Comparison of ENCODE assay signal across 12 cellular contexts in the genomic region with DNA sequence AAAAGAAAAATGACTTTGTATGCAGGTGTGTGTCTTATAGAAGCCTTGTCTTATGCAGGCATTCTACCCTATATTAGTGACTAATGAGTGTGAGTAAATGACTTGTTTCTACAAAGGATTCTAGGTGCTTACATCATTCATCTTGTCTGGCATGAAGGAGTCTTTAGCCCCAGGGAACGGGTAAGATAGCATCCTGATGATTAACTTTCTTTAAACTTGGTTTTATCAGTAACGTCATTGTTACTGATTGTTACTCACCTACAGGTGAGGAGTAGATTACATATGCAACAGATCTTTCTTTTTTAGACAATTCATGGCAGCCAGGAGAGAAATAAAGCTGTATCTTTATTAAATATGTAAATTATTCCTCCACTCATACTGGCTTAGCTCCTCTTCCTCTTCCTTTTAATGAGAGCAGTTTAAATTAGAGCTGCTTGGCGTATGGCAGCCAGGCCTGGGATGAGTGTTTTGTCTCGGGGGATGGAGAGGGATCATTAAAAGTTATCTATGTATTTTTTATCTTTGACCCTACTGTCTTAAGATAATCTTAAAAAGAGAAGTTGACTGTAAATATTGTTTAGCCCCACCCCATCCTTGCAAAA. TPM values are rescaled to one million over a fixed set of nuclear protein-coding genes. Genes with fewer than 3 reads are reported as not detected.
DNase-seq lines count a peak whose midpoint lies in the region; ATAC-seq and TF ChIP-seq lines count a peak whose summit lies in the region.
"Had no signal": no experiment of that assay in that cellular context is flagged by ENCODE, and none has a peak within 500 bp of the region (broad histone marks: within the 10 kb centered on the region; RNA-seq: fewer than 3 reads in every experiment).

No MANE protein-coding gene starts in this region.

- ATAC-seq in SK-N-SH treated with all-trans-retinoic acid at 6 μM for 48 hours (peak; percentile 37), foreskin keratinocyte (peak; percentile 93), HG02885 (IDR thresholded peaks at IDR 0.05; ENCODE audit: poor library complexity, unreplicated experiment) (no peak)
- ATAC-seq: natural killer cell had no signal

- H3K36me3 ChIP-seq in osteoblast (ENCODE audit: insufficient read depth, low read length) (no peaks in the 10 kb centered on the region), OCI-LY7 (ENCODE audit: insufficient read depth, low read length) (no peaks in the 10 kb centered on the region)
- H3K36me3 ChIP-seq: SJCRH30 had no signal

- H3K9me3 ChIP-seq in osteoblast (ENCODE audit: low read depth, low read length) (no peaks in the 10 kb centered on the region), OCI-LY7 (ENCODE audit: low read length) (no peaks in the 10 kb centered on the region)
- H3K9me3 ChIP-seq: SJCRH30 had no signal

- no peaks in the 10 kb centered on the region for H3K27me3 ChIP-seq in foreskin keratinocyte
- no peaks in the 10 kb centered on the region for H3K27me3 ChIP-seq in osteoblast (ENCODE audit: insufficient read depth, low read length)
- H3K27me3 ChIP-seq: SJCRH30 had no signal

- TF ChIP-seq CTCF in foreskin keratinocyte (conservative IDR thresholded peaks at IDR 0.05) (no peak), osteoblast (IDR thresholded peaks at IDR 0.05; ENCODE audit: extremely low read depth, low read depth, low read length) (no peak), OCI-LY7 (conservative IDR thresholded peaks at IDR 0.05; ENCODE audit: low read length) (no peak)

- intact Hi-C loops in OCI-LY7 (cut with micrococcal nuclease; ENCODE audit: unreplicated experiment): no loop called here

- POLR2A ChIA-PET in OCI-LY7 (lab: Charles Lee): interaction anchor here (0.9 to 1.6 kb wide), 2 partner anchors 17 to 25 kb away, joined by 3 to 4 read pairs; no protein-coding TSS in a partner anchor

- H3K79me2 ChIP-seq in osteoblast (ENCODE audit: insufficient read depth, low read length) (no peaks in the 10 kb centered on the region), OCI-LY7 (ENCODE audit: insufficient read depth, low read depth, low read length) (no peaks in the 10 kb centered on the region)

- no peaks in the 10 kb centered on the region for H3K9me2 ChIP-seq in OCI-LY7 (ENCODE audit: insufficient read depth, low read length)

- BruUV-seq in OCI-LY7 (replicated peaks; lab: Mats Ljungman, UMichigan): no TSS peak

- H3K4me1 ChIP-seq in foreskin keratinocyte: peaks cover 17% of the 10 kb centered on the region
- peaks cover 14% of the 10 kb centered on the region for H3K4me1 ChIP-seq in osteoblast (ENCODE audit: insufficient read depth, low read length)
- H3K4me1 ChIP-seq in OCI-LY7 (ENCODE audit: insufficient read depth, low read length, poor library complexity, severe bottlenecking): no peaks in the 10 kb centered on the region
- H3K4me1 ChIP-seq: SJCRH30 had no signal

- H3K4me2 ChIP-seq in osteoblast (ENCODE audit: insufficient read depth, low read length) (peak overlapping the region; percentile 96), OCI-LY7 (ENCODE audit: low read length) (no peak overlapping the region)

- H3K27ac ChIP-seq in foreskin keratinocyte (peak overlapping the region; percentile 97), osteoblast (ENCODE audit: low read depth, low read length) (peak overlapping the region; percentile 78), OCI-LY7 (ENCODE audit: low read depth, low read length, poor library complexity, severe bottlenecking) (no peak overlapping the region)
- H3K27ac ChIP-seq: SJCRH30 had no signal

- H3K4me3 ChIP-seq in osteoblast (ENCODE audit: insufficient read depth, low read length) (no peak overlapping the region), OCI-LY7 (ENCODE audit: low read depth, low read length, poor library complexity, severe bottlenecking) (no peak overlapping the region)
- H3K4me3 ChIP-seq: SJCRH30 had no signal

- H2AFZ ChIP-seq in osteoblast (ENCODE audit: low read length) (no peak overlapping the region), OCI-LY7 (ENCODE audit: low read length) (no peak overlapping the region)

- DNase-seq in COLO829 (ENCODE audit: low spot score) (peak; percentile 36), foreskin keratinocyte (peak; percentile 99), osteoblast (ENCODE audit: insufficient read length, low spot score, missing footprints) (peak; percentile 71), OCI-LY7 (ENCODE audit: low spot score) (no peak), NCI-H524 (lab: John Stamatoyannopoulos, UW) (no peak), SK-N-DZ (ENCODE audit: low spot score) (no peak)
- DNase-seq: activated CD4-positive, alpha-beta T cell treated with anti-CD3 and anti-CD28 coated beads, Interleukin-2, amount 50 U/mL, for 48 hours; natural killer cell; NCI-H2029 had no signal

- H4K20me1 ChIP-seq in osteoblast (ENCODE audit: insufficient read depth, low read length) (no peaks in the 10 kb centered on the region), OCI-LY7 (ENCODE audit: insufficient read depth, low read length) (no peaks in the 10 kb centered on the region)

- CTCF ChIA-PET in OCI-LY7 (lab: Charles Lee; ENCODE audit: unreplicated experiment): interaction anchor here (1.2 kb wide), 1 partner anchor 11 kb away, joined by 3 read pairs; no protein-coding TSS in a partner anchor

TF ChIP-seq in SK-N-SH treated with all-trans-retinoic acid at 6 μM for 48 hours, 23 proteins besides CTCF, POLR2A, EP300 and RAD21:
- TF ChIP-seq RARB (CRISPR knock-in tag; IDR thresholded peaks at IDR 0.05): no peak
- TF ChIP-seq OSR1 (CRISPR knock-in tag; IDR thresholded peaks at IDR 0.05): no peak
- TF ChIP-seq, protein P1, sequence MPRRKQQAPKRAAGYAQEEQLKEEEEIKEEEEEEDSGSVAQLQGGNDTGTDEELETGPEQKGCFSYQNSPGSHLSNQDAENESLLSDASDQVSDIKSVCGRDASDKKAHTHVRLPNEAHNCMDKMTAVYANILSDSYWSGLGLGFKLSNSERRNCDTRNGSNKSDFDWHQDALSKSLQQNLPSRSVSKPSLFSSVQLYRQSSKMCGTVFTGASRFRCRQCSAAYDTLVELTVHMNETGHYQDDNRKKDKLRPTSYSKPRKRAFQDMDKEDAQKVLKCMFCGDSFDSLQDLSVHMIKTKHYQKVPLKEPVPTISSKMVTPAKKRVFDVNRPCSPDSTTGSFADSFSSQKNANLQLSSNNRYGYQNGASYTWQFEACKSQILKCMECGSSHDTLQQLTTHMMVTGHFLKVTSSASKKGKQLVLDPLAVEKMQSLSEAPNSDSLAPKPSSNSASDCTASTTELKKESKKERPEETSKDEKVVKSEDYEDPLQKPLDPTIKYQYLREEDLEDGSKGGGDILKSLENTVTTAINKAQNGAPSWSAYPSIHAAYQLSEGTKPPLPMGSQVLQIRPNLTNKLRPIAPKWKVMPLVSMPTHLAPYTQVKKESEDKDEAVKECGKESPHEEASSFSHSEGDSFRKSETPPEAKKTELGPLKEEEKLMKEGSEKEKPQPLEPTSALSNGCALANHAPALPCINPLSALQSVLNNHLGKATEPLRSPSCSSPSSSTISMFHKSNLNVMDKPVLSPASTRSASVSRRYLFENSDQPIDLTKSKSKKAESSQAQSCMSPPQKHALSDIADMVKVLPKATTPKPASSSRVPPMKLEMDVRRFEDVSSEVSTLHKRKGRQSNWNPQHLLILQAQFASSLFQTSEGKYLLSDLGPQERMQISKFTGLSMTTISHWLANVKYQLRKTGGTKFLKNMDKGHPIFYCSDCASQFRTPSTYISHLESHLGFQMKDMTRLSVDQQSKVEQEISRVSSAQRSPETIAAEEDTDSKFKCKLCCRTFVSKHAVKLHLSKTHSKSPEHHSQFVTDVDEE (CRISPR knock-in tag; IDR thresholded peaks at IDR 0.05): no peak
- no peak for TF ChIP-seq ZFP3 (CRISPR knock-in tag; IDR thresholded peaks at IDR 0.05)
- no peak for TF ChIP-seq ZNF70 (CRISPR knock-in tag; IDR thresholded peaks at IDR 0.05)
- no peak for TF ChIP-seq ZFP30 (CRISPR knock-in tag; IDR thresholded peaks at IDR 0.05)

RNA-seq across cellular contexts. Expression of gene ATP2A2, which starts 57.2 kb away (rescaled TPM):
- total RNA-seq in foreskin keratinocyte (251 and 257 TPM in 2 replicates), osteoblast (105 and 107 TPM in 2 replicates), OCI-LY7 (2022) (166 and 178 TPM in 2 replicates)
- 71.6 and 80.2 TPM in 2 replicates for polyA plus RNA-seq in foreskin keratinocyte
- 84.1 and 93.5 TPM in 2 replicates for total RNA-seq in OCI-LY7 (2014; rRNA removed; shearing (Covaris generic))
- polyA plus RNA-seq in SK-N-DZ (2014; cell fraction: cytosol; rRNA removed): 89.4 and 103 TPM in 2 replicates
- polyA plus RNA-seq in SK-N-DZ (2014; cell fraction: nucleus; rRNA removed): 90.0 and 149 TPM in 2 replicates

Comparison
In these comparisons a context has a peak if more than half of its experiments do, and no peak if none do; other contexts are left out.
1. DNase-seq: peak in COLO829 (single experiment), foreskin keratinocyte (2 of 2) and osteoblast (single experiment); none in OCI-LY7 (single experiment), NCI-H524 (0 of 2) and SK-N-DZ (single experiment).